ENCODE assay signal across 7 cellular contexts in genomic region chr5:181222630-181223040, GRCh38. TPM values are rescaled to one million over a fixed set of nuclear protein-coding genes. Genes with fewer than 3 reads are reported as not detected.
DNase-seq lines count a peak whose midpoint lies in the region; ATAC-seq and TF ChIP-seq lines count a peak whose summit lies in the region.

No MANE protein-coding gene starts in this region.

- H3K27ac ChIP-seq in right atrium auricular region (peak overlapping the region; percentile 96 to 99), spleen (peak overlapping the region; percentile 92 to 99 (median 97))

- TF ChIP-seq POLR2A in spleen (IDR thresholded peaks at IDR 0.05) = no peak

- POLR2A ChIA-PET in activated B cell treated with CpG ODN at 0.5 μM for 24 hours (lab: Charles Lee) = interaction anchor here (0.8 to 6.1 kb wide), 16 partner anchors 14 to 419 kb away, joined by 3 to 177 read pairs (median 17); partner anchors contain the start of genes MGAT1, RACK1, TRIM52 and TRIM7

- H3K4me3 ChIP-seq in HFF-Myc (replicated peaks; ENCODE audit: low read depth, low read length) (peak overlapping the region; percentile 79), right atrium auricular region (peak overlapping the region; percentile 61 to 87), spleen (peak overlapping the region; percentile 64 to 96 (median 70))

- intact Hi-C loops in activated B cell treated with CpG ODN at 0.5 μM for 24 hours (cut with micrococcal nuclease) (loop anchor here (1.0 to 10.0 kb wide), 10 partner anchors 15 to 420 kb away; partner anchors contain the start of genes MGAT1, RACK1, TRIM52 and ZFP62), spleen (cut with DNase I; ENCODE audit: low total_unique reads) (no loop called here)

- H3K27me3 ChIP-seq in right atrium auricular region (no peaks in the 10 kb centered on the region), spleen (replicated peaks in 1 of 7) (peaks cover 0 to 3% (median 0%) of the 10 kb centered on the region in 7 donors)

- no peak for TF ChIP-seq CTCF in HFF-Myc (IDR thresholded peaks at IDR 0.05; ENCODE audit: low read depth, low read length, missing control alignments)
- no peak for TF ChIP-seq CTCF in activated B cell treated with CpG ODN at 0.5 μM for 24 hours (IDR thresholded peaks at IDR 0.05)
- TF ChIP-seq CTCF in right atrium auricular region (IDR thresholded peaks at IDR 0.05) = no peak
- peak in 1 of 11 experiments; percentile 34 for TF ChIP-seq CTCF in spleen (IDR thresholded peaks at IDR 0.05 in 8 of 11, conservative IDR thresholded peaks at IDR 0.05 in 3 of 11)

- H3K9me3 Mint-ChIP-seq in activated B cell treated with CpG ODN at 0.5 μM for 24 hours = no peaks in the 10 kb centered on the region

- 0 to 1% (median 0%) methylated on average over 17 to 18 of the region's 18 CpGs for WGBS in spleen, 5 donors

- CTCF ChIA-PET in activated B cell treated with CpG ODN at 0.5 μM for 24 hours (lab: Charles Lee) = interaction anchor here (1.1 to 1.5 kb wide), 3 partner anchors 16 to 38 kb away, joined by 3 to 7 read pairs (median 5); no protein-coding TSS in a partner anchor

- peaks cover 0 to 21% of the 10 kb centered on the region in 2 donors for H3K4me1 ChIP-seq in right atrium auricular region
- H3K4me1 ChIP-seq in spleen = peaks cover 7 to 85% (median 54%) of the 10 kb centered on the region in 6 donors

- peaks cover 21% of the 10 kb centered on the region for H3K36me3 Mint-ChIP-seq in activated B cell treated with CpG ODN at 0.5 μM for 24 hours (ENCODE audit: low read depth)

- peak; percentile 3 for ATAC-seq in activated B cell treated with CpG ODN at 0.5 μM for 24 hours (ENCODE audit: low read depth)

- H3K27ac Mint-ChIP-seq in activated B cell treated with CpG ODN at 0.5 μM for 24 hours = peak overlapping the region; percentile 98

- H3K27me3 Mint-ChIP-seq in activated B cell treated with CpG ODN at 0.5 μM for 24 hours = peaks cover 7% of the 10 kb centered on the region

- H3K9me3 ChIP-seq in right atrium auricular region (no peaks in the 10 kb centered on the region), spleen (no peaks in the 10 kb centered on the region)

- H3K4me3 Mint-ChIP-seq in activated B cell treated with CpG ODN at 0.5 μM for 24 hours = peak overlapping the region; percentile 95

- peaks cover 57% of the 10 kb centered on the region for H3K4me1 Mint-ChIP-seq in activated B cell treated with CpG ODN at 0.5 μM for 24 hours

- peaks cover 7% of the 10 kb centered on the region for H3K36me3 ChIP-seq in right atrium auricular region
- H3K36me3 ChIP-seq in spleen = peaks cover 0 to 14% (median 9%) of the 10 kb centered on the region in 6 donors

- no peak for DNase-seq in HFF-Myc (ENCODE audit: extremely low read depth, low read depth)
- DNase-seq in activated B cell treated with CpG ODN at 0.5 μM for 24 hours = no peak
- no peak for DNase-seq in right atrium auricular region (ENCODE audit: low spot score)
- no peak for DNase-seq in spleen
- no peak for DNase-seq in GF-D8 (lab: John Stamatoyannopoulos, UW)
- no peak for DNase-seq in amygdala (lab: John Stamatoyannopoulos, UW)
- no peak for DNase-seq in activated CD8-positive, alpha-beta memory T cell treated with anti-CD3 and anti-CD28 coated beads for 24 hours

RNA-seq across cellular contexts. Expression of gene TRIM41, which starts 0.4 kb away (rescaled TPM):
- total RNA-seq in activated B cell treated with CpG ODN at 0.5 μM for 24 hours (34.9 and 39.6 TPM in 2 replicates), right atrium auricular region (10 to 100 TPM; 10.0 to 11.2 TPM), spleen (10 to 100 TPM; 14.3 to 34.1 (median 26.6) TPM)
- 10 to 100 TPM; 12.5 to 25.0 (median 24.1) TPM for polyA plus RNA-seq in spleen

RNA-seq across cellular contexts. Expression of gene TRIM7, which starts 17.6 kb away (rescaled TPM):
- total RNA-seq in activated B cell treated with CpG ODN at 0.5 μM for 24 hours = 0.32 and 0.51 TPM in 2 replicates
- total RNA-seq in right atrium auricular region = 1 to 10 TPM; 4.1 to 7.7 TPM
- 1 to 10 TPM in 6 of 7 donors, under 1 TPM in 1; 0.81 to 3.9 (median 1.9) TPM for total RNA-seq in spleen
- 1 to 10 TPM; 1.0 to 1.3 (median 1.2) TPM for polyA plus RNA-seq in spleen

RNA-seq across cellular contexts. Expression of gene RACK1, which starts 21.1 kb away (rescaled TPM):
- total RNA-seq in activated B cell treated with CpG ODN at 0.5 μM for 24 hours (2,528 and 2,812 TPM in 2 replicates), right atrium auricular region (1,000 to 10,000 TPM; 1,155 to 1,413 TPM), spleen (1,000 to 10,000 TPM; 1,202 to 2,949 (median 1,651) TPM)
- polyA plus RNA-seq in spleen = 1,000 to 10,000 TPM; 2,379 to 3,598 (median 2,966) TPM

RNA-seq across cellular contexts. Expression of gene TRIM52, which starts 38.3 kb away (rescaled TPM):
- 30.9 and 36.9 TPM in 2 replicates for total RNA-seq in activated B cell treated with CpG ODN at 0.5 μM for 24 hours
- 1 to 10 TPM; 4.4 to 9.1 TPM for total RNA-seq in right atrium auricular region
- total RNA-seq in spleen = 10 to 100 TPM; 18.9 to 44.0 (median 22.5) TPM
- polyA plus RNA-seq in spleen = 10 to 100 TPM; 11.6 to 19.7 (median 18.4) TPM
